In genomic region chr13:71712988-71713653, GRCh38 we compare ENCODE assay signal across 12 cellular contexts.
DNase-seq lines count a peak whose midpoint lies in the region; ATAC-seq and TF ChIP-seq lines count a peak whose summit lies in the region.
"Had no signal": no experiment of that assay in that cellular context is flagged by ENCODE, and none has a peak within 500 bp of the region (broad histone marks: within the 10 kb centered on the region; RNA-seq: fewer than 3 reads in every experiment).

No MANE protein-coding gene starts in this region.

- H3K4me3 Mint-ChIP-seq in T-cell: no peak overlapping the region
- H3K4me3 Mint-ChIP-seq: activated CD8-positive, alpha-beta memory T cell treated with anti-CD3 and anti-CD28 coated beads, Interleukin-2, amount 10 ng/mL, durations not matched to agents 7 days and 5 days; neural crest cell had no signal

- H3K27me3 ChIP-seq in BE2C: no peaks in the 10 kb centered on the region
- H3K27me3 ChIP-seq: adrenal gland had no signal

- CTCF ChIA-PET in T-cell (lab: Charles Lee): no interaction called here

- no peaks in the 10 kb centered on the region for H3K27me3 Mint-ChIP-seq in T-cell
- H3K27me3 Mint-ChIP-seq: activated CD8-positive, alpha-beta memory T cell treated with anti-CD3 and anti-CD28 coated beads, Interleukin-2, amount 10 ng/mL, durations not matched to agents 7 days and 5 days had no signal

- peaks cover 22% of the 10 kb centered on the region; the same call in 1 of the 2 replicates for H3K4me1 ChIP-seq in BE2C
- H3K4me1 ChIP-seq: adrenal gland had no signal

- no peaks in the 10 kb centered on the region for H3K4me1 Mint-ChIP-seq in T-cell
- H3K4me1 Mint-ChIP-seq: activated CD8-positive, alpha-beta memory T cell treated with anti-CD3 and anti-CD28 coated beads, Interleukin-2, amount 10 ng/mL, durations not matched to agents 7 days and 5 days had no signal

- H3K27ac Mint-ChIP-seq in T-cell: no peak overlapping the region
- H3K27ac Mint-ChIP-seq: activated CD8-positive, alpha-beta memory T cell treated with anti-CD3 and anti-CD28 coated beads, Interleukin-2, amount 10 ng/mL, durations not matched to agents 7 days and 5 days had no signal

- no peak for ATAC-seq in GM21737 (IDR thresholded peaks at IDR 0.05; ENCODE audit: unreplicated experiment)
- no peak for ATAC-seq in HG03196 (IDR thresholded peaks at IDR 0.05; ENCODE audit: unreplicated experiment)
- no peak for ATAC-seq in T-cell (replicated peaks in 1 of 4)
- ATAC-seq: activated CD8-positive, alpha-beta memory T cell treated with anti-CD3 and anti-CD28 coated beads, Interleukin-2, amount 10 ng/mL, durations not matched to agents 7 days and 5 days had no signal

- H3K36me3 ChIP-seq in BE2C: no peaks in the 10 kb centered on the region
- H3K36me3 ChIP-seq: adrenal gland had no signal

- H3K36me3 Mint-ChIP-seq in T-cell: no peaks in the 10 kb centered on the region
- H3K36me3 Mint-ChIP-seq: activated CD8-positive, alpha-beta memory T cell treated with anti-CD3 and anti-CD28 coated beads, Interleukin-2, amount 10 ng/mL, durations not matched to agents 7 days and 5 days had no signal

- no peak for TF ChIP-seq CTCF in BE2C (IDR thresholded peaks at IDR 0.05; ENCODE audit: low read depth, low read length)

- H3K9me3 ChIP-seq in BE2C: no peaks in the 10 kb centered on the region; the same call in 1 of the 2 replicates
- H3K9me3 ChIP-seq: adrenal gland had no signal

- DNase-seq in BE2C: peak; percentile 67
- peak; percentile 74 for DNase-seq in HT-29 (ENCODE audit: low spot score)
- DNase-seq in astrocyte of the hippocampus (ENCODE audit: low read depth, low spot score): peak; percentile 46
- DNase-seq in left kidney (ENCODE audit: low read depth, low spot score): peak; percentile 97
- no peak for DNase-seq in T-cell
- no peak for DNase-seq in NCI-H187 (lab: John Stamatoyannopoulos, UW)
- DNase-seq: activated CD8-positive, alpha-beta memory T cell treated with anti-CD3 and anti-CD28 coated beads, Interleukin-2, amount 10 ng/mL, durations not matched to agents 7 days and 5 days; adrenal gland; NCI-H1694 had no signal

- H3K9me3 Mint-ChIP-seq in T-cell: no peaks in the 10 kb centered on the region

- POLR2A ChIA-PET in T-cell (lab: Charles Lee): no interaction called here

- H3K4me3 ChIP-seq in BE2C (ENCODE audit: low read depth, low read length): peak overlapping the region; percentile 9; the same call in 1 of the 2 replicates
- H3K4me3 ChIP-seq: adrenal gland had no signal

Comparison
In these comparisons a context has a peak if more than half of its experiments do, and no peak if none do; other contexts are left out.
1. DNase-seq: peak in BE2C (single experiment), HT-29 (single experiment), astrocyte of the hippocampus (single experiment) and left kidney (single experiment); none in T-cell (0 of 34) and NCI-H187 (0 of 2).